ENCODE assay signal across 27 cellular contexts in the genomic region with DNA sequence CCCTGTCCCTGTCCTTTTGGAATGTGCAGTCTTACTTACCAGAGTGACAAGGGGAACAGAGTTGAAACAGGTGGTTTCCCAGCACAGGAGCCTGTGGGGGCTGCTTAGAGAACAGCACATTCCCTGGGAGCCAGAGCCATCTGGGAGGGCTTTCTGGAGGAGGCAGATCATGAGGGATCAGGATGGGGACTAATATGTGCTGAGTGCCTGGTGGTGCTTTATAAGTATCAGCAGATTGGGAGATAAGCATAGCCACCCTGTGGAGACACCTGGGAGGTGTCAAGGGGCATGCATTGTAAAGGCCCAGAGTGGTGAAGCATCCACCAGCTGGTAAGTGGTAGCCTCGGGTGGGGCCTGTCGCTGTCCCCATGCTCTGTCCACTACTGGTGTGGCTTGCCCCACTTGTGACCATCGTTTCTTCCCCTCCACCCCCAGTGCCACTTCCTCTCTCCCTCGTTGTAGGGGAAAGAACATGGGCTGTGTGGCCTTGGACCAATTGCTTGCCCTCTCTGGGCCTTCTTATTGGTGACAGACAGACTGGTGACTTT. TPM values are rescaled to one million over a fixed set of nuclear protein-coding genes. Genes with fewer than 3 reads are reported as not detected.
DNase-seq lines count a peak whose midpoint lies in the region; ATAC-seq and TF ChIP-seq lines count a peak whose summit lies in the region.
"Had no signal": no experiment of that assay in that cellular context is flagged by ENCODE, and none has a peak within 500 bp of the region (broad histone marks: within the 10 kb centered on the region; RNA-seq: fewer than 3 reads in every experiment).

No MANE protein-coding gene starts in this region.

- no peak overlapping the region for H3K27ac Mint-ChIP-seq in CD14-positive monocyte
- no peak overlapping the region for H3K27ac Mint-ChIP-seq in endodermal cell
- H3K27ac Mint-ChIP-seq in activated CD4-positive, alpha-beta T cell treated with anti-CD3 and anti-CD28 coated beads, Interleukin-2, amount 10 ng/mL, durations not matched to agents 24 days and 14 days: no peak overlapping the region
- H3K27ac Mint-ChIP-seq: activated CD4-positive, alpha-beta T cell treated with anti-CD3 and anti-CD28 coated beads for 36 hours; activated naive CD8-positive, alpha-beta T cell treated with anti-CD3 and anti-CD28 coated beads for 36 hours; activated T-helper 17 cell treated with anti-CD3 and anti-CD28 coated beads, Interleukin-2, amount 50 U/mL, for 72 hours; CD4-positive, alpha-beta T cell had no signal

- no peaks in the 10 kb centered on the region for H3K79me1 ChIP-seq in neuronal stem cell (ENCODE audit: low read depth, low read length)

- TF ChIP-seq CTCF in CD14-positive monocyte (IDR thresholded peaks at IDR 0.05) (no peak), HEK293 (tag by site-specific recombination; IDR thresholded peaks at IDR 0.05) (no peak), endodermal cell (conservative IDR thresholded peaks at IDR 0.05) (no peak), body of pancreas (IDR thresholded peaks at IDR 0.05) (no peak), esophagus squamous epithelium (IDR thresholded peaks at IDR 0.05) (no peak)

- H3K4me1 Mint-ChIP-seq in CD14-positive monocyte: peaks cover 21% of the 10 kb centered on the region
- H3K4me1 Mint-ChIP-seq in endodermal cell: peaks cover 7% of the 10 kb centered on the region
- peaks cover 4% of the 10 kb centered on the region for H3K4me1 Mint-ChIP-seq in activated CD4-positive, alpha-beta T cell treated with anti-CD3 and anti-CD28 coated beads, Interleukin-2, amount 10 ng/mL, durations not matched to agents 24 days and 14 days

- no peak overlapping the region for H4K91ac ChIP-seq in neuronal stem cell (ENCODE audit: low read depth, low read length, poor library complexity)

- POLR2A ChIA-PET in HEK293 (lab: Yijun Ruan, JAX): no interaction called here

- H3K14ac ChIP-seq in neuronal stem cell (ENCODE audit: low read length): no peak overlapping the region

- no peak for ATAC-seq in body of pancreas
- ATAC-seq: activated CD4-positive, alpha-beta T cell treated with anti-CD3 and anti-CD28 coated beads for 36 hours; activated T-helper 17 cell treated with anti-CD3 and anti-CD28 coated beads, Interleukin-2, amount 50 U/mL, for 72 hours; PC-3; right lobe of liver had no signal

- H3K4me3 Mint-ChIP-seq in CD14-positive monocyte (no peak overlapping the region), endodermal cell (no peak overlapping the region)
- H3K4me3 Mint-ChIP-seq in activated CD4-positive, alpha-beta T cell treated with anti-CD3 and anti-CD28 coated beads, Interleukin-2, amount 10 ng/mL, durations not matched to agents 24 days and 14 days: no peak overlapping the region
- H3K4me3 Mint-ChIP-seq: activated CD4-positive, alpha-beta T cell treated with anti-CD3 and anti-CD28 coated beads for 36 hours; activated naive CD8-positive, alpha-beta T cell treated with anti-CD3 and anti-CD28 coated beads for 36 hours; activated T-helper 17 cell treated with anti-CD3 and anti-CD28 coated beads, Interleukin-2, amount 50 U/mL, for 72 hours; CD4-positive, alpha-beta T cell; naive B cell had no signal

- H3K36me3 Mint-ChIP-seq in CD14-positive monocyte (peaks cover 0 to 3% of the 10 kb centered on the region in 2 donors), endodermal cell (ENCODE audit: low read depth) (no peaks in the 10 kb centered on the region)
- H3K36me3 Mint-ChIP-seq in activated CD4-positive, alpha-beta T cell treated with anti-CD3 and anti-CD28 coated beads, Interleukin-2, amount 10 ng/mL, durations not matched to agents 24 days and 14 days (ENCODE audit: low read depth): no peaks in the 10 kb centered on the region
- H3K36me3 Mint-ChIP-seq: activated naive CD8-positive, alpha-beta T cell treated with anti-CD3 and anti-CD28 coated beads for 36 hours had no signal

- CTCF ChIA-PET in HEK293 (lab: Yijun Ruan, JAX): no interaction called here

- no peak overlapping the region for H2BK15ac ChIP-seq in neuronal stem cell (ENCODE audit: low read length)

- no peak overlapping the region for H2AK5ac ChIP-seq in neuronal stem cell (ENCODE audit: low read depth, low read length)

- H3K9me3 Mint-ChIP-seq in CD14-positive monocyte (peaks cover 6 to 25% (median 18%) of the 10 kb centered on the region in 7 donors), endodermal cell (no peaks in the 10 kb centered on the region)
- no peaks in the 10 kb centered on the region for H3K9me3 Mint-ChIP-seq in activated CD4-positive, alpha-beta T cell treated with anti-CD3 and anti-CD28 coated beads, Interleukin-2, amount 10 ng/mL, durations not matched to agents 24 days and 14 days
- H3K9me3 Mint-ChIP-seq: activated naive CD8-positive, alpha-beta T cell treated with anti-CD3 and anti-CD28 coated beads for 36 hours; activated T-helper 17 cell treated with anti-CD3 and anti-CD28 coated beads, Interleukin-2, amount 50 U/mL, for 72 hours; CD4-positive, alpha-beta T cell had no signal

- H3K4me1 ChIP-seq in HEK293 (ENCODE audit: control insufficient read depth, insufficient read depth, low read length): no peaks in the 10 kb centered on the region
- H3K4me1 ChIP-seq in endodermal cell (ENCODE audit: control insufficient read depth, insufficient read depth, low read length): peaks cover 7% of the 10 kb centered on the region
- H3K4me1 ChIP-seq in neuronal stem cell (ENCODE audit: control insufficient read depth in 2 of 2, insufficient read depth in 1 of 2, low read depth in 1 of 2, low read length in 2 of 2): peaks cover 10 to 31% of the 10 kb centered on the region in 2 donors
- H3K4me1 ChIP-seq in body of pancreas: no peaks in the 10 kb centered on the region
- peaks cover 9 to 46% (median 21%) of the 10 kb centered on the region in 3 donors for H3K4me1 ChIP-seq in esophagus squamous epithelium
- H3K4me1 ChIP-seq: lower lobe of right lung, parathyroid adenoma, right lobe of liver had no signal

- H3K27me3 Mint-ChIP-seq in CD14-positive monocyte (ENCODE audit: low read depth in 3 of 3) (peaks cover 0 to 8% (median 0%) of the 10 kb centered on the region in 3 donors), endodermal cell (ENCODE audit: insufficient read depth) (peaks cover 14% of the 10 kb centered on the region)
- H3K27me3 Mint-ChIP-seq in activated CD4-positive, alpha-beta T cell treated with anti-CD3 and anti-CD28 coated beads, Interleukin-2, amount 10 ng/mL, durations not matched to agents 24 days and 14 days: peaks cover 13% of the 10 kb centered on the region
- H3K27me3 Mint-ChIP-seq: CD4-positive, alpha-beta T cell had no signal

- H2BK5ac ChIP-seq in neuronal stem cell (ENCODE audit: low read length): no peak overlapping the region

- H3K36me3 ChIP-seq in HEK293 (ENCODE audit: control insufficient read depth in 2 of 2, insufficient read depth in 1 of 2, low read length in 2 of 2): no peaks in the 10 kb centered on the region
- H3K36me3 ChIP-seq in endodermal cell (ENCODE audit: control insufficient read depth, insufficient read depth, low read length): no peaks in the 10 kb centered on the region
- H3K36me3 ChIP-seq in neuronal stem cell (replicated peaks in 1 of 2; ENCODE audit: control insufficient read depth in 2 of 2, insufficient read depth in 2 of 2, low read length in 2 of 2): no peaks in the 10 kb centered on the region
- H3K36me3 ChIP-seq in body of pancreas (replicated peaks in 1 of 2; ENCODE audit: insufficient read depth in 1 of 2, low read depth in 2 of 2): no peaks in the 10 kb centered on the region
- H3K36me3 ChIP-seq in esophagus squamous epithelium: no peaks in the 10 kb centered on the region
- H3K36me3 ChIP-seq: lower lobe of right lung, right lobe of liver, suprapubic skin had no signal

- no peak overlapping the region for H3K4me3 ChIP-seq in HEK293 (ENCODE audit: low read depth, low read length)
- no peak overlapping the region for H3K4me3 ChIP-seq in endodermal cell (ENCODE audit: low read length)
- H3K4me3 ChIP-seq in neuronal stem cell (ENCODE audit: low read length in 2 of 2): no peak overlapping the region
- no peak overlapping the region for H3K4me3 ChIP-seq in body of pancreas
- no peak overlapping the region for H3K4me3 ChIP-seq in esophagus squamous epithelium
- H3K4me3 ChIP-seq: lower lobe of right lung, right lobe of liver, suprapubic skin had no signal

- no peak overlapping the region for H3K4me2 ChIP-seq in neuronal stem cell (ENCODE audit: insufficient read depth, low read length, poor library complexity, severe bottlenecking)

- WGBS in endodermal cell (ENCODE audit: insufficient coverage in 1 of 2, insufficient read length in 1 of 2), 2 experiments: 90 to 92% methylated on average over 2 to 4 of the region's 4 CpGs
- WGBS in neuronal stem cell (ENCODE audit: extremely low coverage in 2 of 2, insufficient read length in 2 of 2, insufficient replicate concordance in 1 of 2), 2 donors: no CpG with 5 or more reads among the region's 4 CpGs
- 61 to 68% methylated on average over 4 of the region's 4 CpGs for WGBS in body of pancreas, 2 donors
- 85 to 100% methylated on average over 2 to 3 of the region's 4 CpGs for WGBS in esophagus squamous epithelium, 2 donors

- no peak overlapping the region for H2BK12ac ChIP-seq in neuronal stem cell (ENCODE audit: low read length)

- no peak overlapping the region for H2BK120ac ChIP-seq in neuronal stem cell (ENCODE audit: low read depth, low read length)

- H3K9me3 ChIP-seq in HEK293 (ENCODE audit: control insufficient read depth, insufficient read depth, low read depth, low read length) (no peaks in the 10 kb centered on the region), endodermal cell (ENCODE audit: control insufficient read depth, low read length) (no peaks in the 10 kb centered on the region), neuronal stem cell (replicated peaks in 1 of 2; ENCODE audit: control insufficient read depth in 2 of 2, insufficient read depth in 1 of 2, low read depth in 1 of 2, low read length in 2 of 2) (no peaks in the 10 kb centered on the region), body of pancreas (no peaks in the 10 kb centered on the region), esophagus squamous epithelium (no peaks in the 10 kb centered on the region)
- H3K9me3 ChIP-seq: lower lobe of right lung, right lobe of liver, suprapubic skin had no signal

- H3K27ac ChIP-seq in HEK293 (ENCODE audit: extremely low read depth, low read depth, low read length): no peak overlapping the region
- no peak overlapping the region for H3K27ac ChIP-seq in endodermal cell (ENCODE audit: low read depth, low read length)
- H3K27ac ChIP-seq in neuronal stem cell (replicated peaks; ENCODE audit: low read length): no peak overlapping the region
- no peak overlapping the region for H3K27ac ChIP-seq in body of pancreas
- no peak overlapping the region for H3K27ac ChIP-seq in esophagus squamous epithelium
- H3K27ac ChIP-seq: lower lobe of right lung, parathyroid adenoma, right lobe of liver, suprapubic skin had no signal

- TF ChIP-seq POLR2A in body of pancreas (IDR thresholded peaks at IDR 0.05) (no peak), esophagus squamous epithelium (IDR thresholded peaks at IDR 0.05) (no peak)

- intact Hi-C loops in CD14-positive monocyte (cut with micrococcal nuclease): no loop called here
- intact Hi-C loops in body of pancreas (cut with DNase I): no loop called here
- intact Hi-C loops in activated CD4-positive, alpha-beta T cell treated with anti-CD3 and anti-CD28 coated beads, Interleukin-2, amount 10 ng/mL, durations not matched to agents 24 days and 14 days (cut with micrococcal nuclease): no loop called here
- intact Hi-C loops in esophagus squamous epithelium (cut with DNase I): no loop called here

- H4K8ac ChIP-seq in neuronal stem cell (ENCODE audit: low read depth, low read length): no peak overlapping the region

- no peak overlapping the region for H3K4ac ChIP-seq in neuronal stem cell (ENCODE audit: low read length)

- DNase-seq in CD14-positive monocyte (ENCODE audit: low spot score) (peak; percentile 31), endodermal cell (peak; percentile 53), neuronal stem cell (ENCODE audit: low spot score) (no peak), body of pancreas (no peak), esophagus squamous epithelium (lab: John Stamatoyannopoulos, UW) (no peak), medulla oblongata (ENCODE audit: extremely low spot score) (no peak)
- no peak for DNase-seq in activated CD4-positive, alpha-beta T cell treated with anti-CD3 and anti-CD28 coated beads, Interleukin-2, amount 10 ng/mL, durations not matched to agents 24 days and 14 days
- DNase-seq: activated CD4-positive, alpha-beta T cell treated with anti-CD3 and anti-CD28 coated beads for 36 hours; activated naive CD8-positive, alpha-beta T cell treated with anti-CD3 and anti-CD28 coated beads for 36 hours; effector CD8-positive, alpha-beta T cell; foreskin melanocyte; GDM1; hypothalamus; Kasumi-1; lower lobe of right lung; naive B cell; NCI-H1092; NCI-H2029 treated with DMSO at 0.1 percent for 48 hours; PC-3; SIG-M5 had no signal

- no peak overlapping the region for H3K18ac ChIP-seq in neuronal stem cell (ENCODE audit: low read length)

- H2AFZ ChIP-seq in neuronal stem cell (ENCODE audit: low read length): peak overlapping the region; percentile 72
- H2AFZ ChIP-seq: parathyroid adenoma had no signal

- no peaks in the 10 kb centered on the region for H3K27me3 ChIP-seq in endodermal cell (ENCODE audit: control insufficient read depth, insufficient read depth, low read length, poor library complexity, severe bottlenecking)
- no peaks in the 10 kb centered on the region for H3K27me3 ChIP-seq in neuronal stem cell (ENCODE audit: control insufficient read depth in 3 of 3, insufficient read depth in 3 of 3, low read depth in 1 of 3, low read length in 3 of 3)
- no peaks in the 10 kb centered on the region for H3K27me3 ChIP-seq in body of pancreas
- peaks cover 0 to 23% (median 0%) of the 10 kb centered on the region in 4 donors for H3K27me3 ChIP-seq in esophagus squamous epithelium
- H3K27me3 ChIP-seq: right lobe of liver had no signal

- no peak overlapping the region for H3K9ac ChIP-seq in endodermal cell (ENCODE audit: extremely low read depth, low read length, poor library complexity, severe bottlenecking)
- H3K9ac ChIP-seq in neuronal stem cell (ENCODE audit: low read depth, low read length, poor library complexity): peak overlapping the region; percentile 3
- H3K9ac ChIP-seq: parathyroid adenoma had no signal

- H3K23ac ChIP-seq in neuronal stem cell (ENCODE audit: low read depth, low read length, poor library complexity): no peak overlapping the region

RNA-seq across cellular contexts. Expression of a gene that starts 9.9 kb away (rescaled TPM):
- polyA plus RNA-seq in CD14-positive monocyte: not detected
- total RNA-seq in endodermal cell (under 1 TPM in 1 of 2 donors, not detected in 1; 0.13 TPM), body of pancreas (not detected), esophagus squamous epithelium (100 to 1,000 TPM in 2 of 4 donors, 10 to 100 TPM in 2; 45.3 to 121 (median 75.1) TPM)
- 0.07 TPM for polyA plus RNA-seq in endodermal cell (2013, experiment 1 of 2)
- not detected for polyA plus RNA-seq in endodermal cell (2013, experiment 2 of 2)
- polyA plus RNA-seq in neuronal stem cell (2013, experiment 1 of 2): 0.18 TPM
- 0.11 TPM for polyA plus RNA-seq in neuronal stem cell (2013, experiment 2 of 2)
- not detected in 2 replicates for total RNA-seq in activated CD4-positive, alpha-beta T cell treated with anti-CD3 and anti-CD28 coated beads, Interleukin-2, amount 10 ng/mL, durations not matched to agents 24 days and 14 days
- total RNA-seq: activated CD4-positive, alpha-beta T cell treated with anti-CD3 and anti-CD28 coated beads for 36 hours; activated naive CD8-positive, alpha-beta T cell treated with anti-CD3 and anti-CD28 coated beads for 36 hours; activated T-helper 17 cell treated with anti-CD3 and anti-CD28 coated beads, Interleukin-2, amount 50 U/mL, for 72 hours; CD4-positive, alpha-beta T cell; lower lobe of right lung had no signal

RNA-seq across cellular contexts. Expression of a gene that starts 53.8 kb away (rescaled TPM):
- polyA plus RNA-seq in CD14-positive monocyte: not detected
- under 1 TPM; 0.29 to 0.33 TPM for total RNA-seq in endodermal cell
- polyA plus RNA-seq in endodermal cell (2013, experiment 1 of 2): 0.61 TPM
- polyA plus RNA-seq in endodermal cell (2013, experiment 2 of 2): 0.70 TPM
- polyA plus RNA-seq in neuronal stem cell (2013, experiment 1 of 2): 0.38 TPM
- 0.36 TPM for polyA plus RNA-seq in neuronal stem cell (2013, experiment 2 of 2)
- not detected for total RNA-seq in body of pancreas
- not detected in 2 replicates for total RNA-seq in activated CD4-positive, alpha-beta T cell treated with anti-CD3 and anti-CD28 coated beads, Interleukin-2, amount 10 ng/mL, durations not matched to agents 24 days and 14 days
- 1 to 10 TPM in 3 of 4 donors, under 1 TPM in 1; 0.64 to 9.9 (median 2.3) TPM for total RNA-seq in esophagus squamous epithelium
- total RNA-seq: activated CD4-positive, alpha-beta T cell treated with anti-CD3 and anti-CD28 coated beads for 36 hours; activated naive CD8-positive, alpha-beta T cell treated with anti-CD3 and anti-CD28 coated beads for 36 hours; activated T-helper 17 cell treated with anti-CD3 and anti-CD28 coated beads, Interleukin-2, amount 50 U/mL, for 72 hours; CD4-positive, alpha-beta T cell; chondrocyte; lower lobe of right lung; right lobe of liver had no signal

Comparison
In these comparisons a context has a peak if more than half of its experiments do, and no peak if none do; other contexts are left out.
1. DNase-seq: peak in CD14-positive monocyte (single experiment) and endodermal cell (single experiment); none in neuronal stem cell (single experiment), body of pancreas (0 of 4), activated CD4-positive, alpha-beta T cell treated with anti-CD3 and anti-CD28 coated beads, Interleukin-2, amount 10 ng/mL, durations not matched to agents 24 days and 14 days (single experiment), esophagus squamous epithelium (single experiment) and medulla oblongata (single experiment).
2. RNA of a gene that starts 9.9 kb away (total RNA-seq): 45.3 to 121 TPM in esophagus squamous epithelium; 0.13 TPM in endodermal cell, not detected in body of pancreas and not detected in activated CD4-positive, alpha-beta T cell treated with anti-CD3 and anti-CD28 coated beads, Interleukin-2, amount 10 ng/mL, durations not matched to agents 24 days and 14 days; every median in the first group is over 10 times any median in the second.